ENCODE assay signal across 17 cellular contexts in genomic region chr6:3016473-3017280, GRCh38. TPM values are rescaled to one million over a fixed set of nuclear protein-coding genes. Genes with fewer than 3 reads are reported as not detected.
DNase-seq lines count a peak whose midpoint lies in the region; ATAC-seq, FAIRE-seq and TF ChIP-seq lines count a peak whose summit lies in the region.
"Had no signal": no experiment of that assay in that cellular context is flagged by ENCODE, and none has a peak within 500 bp of the region (broad histone marks: within the 10 kb centered on the region; RNA-seq: fewer than 3 reads in every experiment).

No MANE protein-coding gene starts in this region.

- H4K20me1 ChIP-seq in HepG2 (ENCODE audit: insufficient read depth, low read length) (no peaks in the 10 kb centered on the region), K562 (replicated peaks; ENCODE audit: control insufficient read depth, insufficient read depth, low read length) (no peaks in the 10 kb centered on the region)
- H4K20me1 ChIP-seq: BLaER1 treated with 17β-estradiol and CSF1 and Interleukin-3, amounts not matched to agents 10 nM and 100 nM had no signal

- TF ChIP-seq POLR2A in HepG2 (IDR thresholded peaks at IDR 0.05; ENCODE audit: insufficient read depth in 1 of 2, low read depth in 2 of 2, low read length in 2 of 2) (no peak), right lobe of liver (IDR thresholded peaks at IDR 0.05) (no peak), K562 (conservative IDR thresholded peaks at IDR 0.05) (no peak)

- H3K27me3 ChIP-seq in HepG2 (ENCODE audit: control insufficient read depth in 1 of 2, insufficient read depth in 2 of 2, low read length in 2 of 2) (no peaks in the 10 kb centered on the region), right lobe of liver (no peaks in the 10 kb centered on the region), K562 (ENCODE audit: control insufficient read depth in 2 of 2, insufficient read depth in 2 of 2, low read length in 2 of 2) (no peaks in the 10 kb centered on the region), HAP-1 (ENCODE audit: low read depth) (no peaks in the 10 kb centered on the region)
- H3K27me3 ChIP-seq: BLaER1 treated with 17β-estradiol and CSF1 and Interleukin-3, amounts not matched to agents 10 nM and 100 nM had no signal

- peaks cover 13% of the 10 kb centered on the region for H3K4me1 ChIP-seq in HepG2 (ENCODE audit: insufficient read depth, low read length)
- peaks cover 0 to under 1% (median 0%) of the 10 kb centered on the region in 4 donors for H3K4me1 ChIP-seq in right lobe of liver
- peaks cover 2 to 5% of the 10 kb centered on the region in 2 experiments; a peak in 3 of 5 replicates for H3K4me1 ChIP-seq in K562 (replicated peaks in 1 of 2; ENCODE audit: control insufficient read depth in 2 of 2, insufficient read depth in 2 of 2, low read length in 2 of 2)
- no peaks in the 10 kb centered on the region for H3K4me1 ChIP-seq in HAP-1

- BruUV-seq in HepG2 (replicated peaks; lab: Mats Ljungman, UMichigan): no TSS peak
- no TSS peak for BruUV-seq in K562 (replicated peaks; lab: Mats Ljungman, UMichigan)

- peaks cover 13% of the 10 kb centered on the region for H3K4me1 Mint-ChIP-seq in osteocyte (ENCODE audit: unreplicated experiment)
- H3K4me1 Mint-ChIP-seq in activated CD4-positive, alpha-beta memory T cell treated with anti-CD3 and anti-CD28 coated beads, Interleukin-2, amount 10 ng/mL, durations not matched to agents 7 days and 5 days: peaks cover 41% of the 10 kb centered on the region
- H3K4me1 Mint-ChIP-seq: B cell had no signal

- CTCF ChIA-PET in HepG2 (lab: Yijun Ruan, JAX; ENCODE audit: low intra/inter-chr PET ratio, low total read pairs): no interaction called here
- CTCF ChIA-PET in K562 (lab: Yijun Ruan, JAX; ENCODE audit: low intra/inter-chr PET ratio): no interaction called here
- CTCF ChIA-PET in activated CD4-positive, alpha-beta memory T cell treated with anti-CD3 and anti-CD28 coated beads, Interleukin-2, amount 10 ng/mL, durations not matched to agents 7 days and 5 days (lab: Charles Lee): interaction anchor here (1.3 to 2.1 kb wide), 3 partner anchors 9 to 15 kb away, joined by 4 to 6 read pairs (median 5); no protein-coding TSS in a partner anchor

- H3K27ac ChIP-seq in HepG2 (ENCODE audit: extremely low read length, insufficient read depth, low read length) (no peak overlapping the region), right lobe of liver (no peak overlapping the region), K562 (ENCODE audit: extremely low read depth, low read depth, low read length) (no peak overlapping the region)
- H3K27ac ChIP-seq: BLaER1 treated with 17β-estradiol and CSF1 and Interleukin-3, amounts not matched to agents 10 nM and 100 nM; GM23248 had no signal

- ATAC-seq in HepG2 (no peak), right lobe of liver (no peak), K562 (peak; percentile 5; the same call in 1 of the 3 replicates)
- ATAC-seq: CD8-positive, alpha-beta T cell; HCT116 had no signal

- H2AFZ ChIP-seq in HepG2 (ENCODE audit: low read length) (no peak overlapping the region), K562 (ENCODE audit: low read depth, low read length) (no peak overlapping the region)
- H2AFZ ChIP-seq: GM23248 had no signal

- DNase-seq in HepG2 (ENCODE audit: low spot score) (no peak), right lobe of liver (no peak), K562 (ENCODE audit: extremely low read depth in 1 of 4, low spot score in 3 of 4) (no peak), osteocyte (ENCODE audit: extremely low spot score, unreplicated experiment) (peak; percentile 42), DMS114 treated with DMSO at 0.1 percent for 48 hours (lab: John Stamatoyannopoulos, UW; ENCODE audit: unreplicated experiment) (no peak), HAP-1 (ENCODE audit: low spot score in 2 of 2) (no peak)
- no peak for DNase-seq in activated CD4-positive, alpha-beta memory T cell treated with anti-CD3 and anti-CD28 coated beads, Interleukin-2, amount 10 ng/mL, durations not matched to agents 7 days and 5 days
- DNase-seq: Calu3; CD8-positive, alpha-beta T cell; DMS53; GM23248 had no signal

- H3K4me2 ChIP-seq in HepG2 (ENCODE audit: low read depth, low read length) (no peak overlapping the region), K562 (ENCODE audit: insufficient read depth, low read length) (no peak overlapping the region)
- H3K4me2 ChIP-seq: BLaER1 treated with 17β-estradiol and CSF1 and Interleukin-3, amounts not matched to agents 10 nM and 100 nM had no signal

- TF ChIP-seq RAD21 in HepG2 (CRISPR knock-in tag; IDR thresholded peaks at IDR 0.05): no peak
- no peak for TF ChIP-seq RAD21 in K562 (CRISPR knock-in tag; conservative IDR thresholded peaks at IDR 0.05 in 1 of 2, IDR thresholded peaks at IDR 0.05 in 1 of 2)

- TF ChIP-seq CTCF in HepG2 (CRISPR knock-in tag; IDR thresholded peaks at IDR 0.05) (no peak), right lobe of liver (IDR thresholded peaks at IDR 0.05) (no peak), K562 (IDR thresholded peaks at IDR 0.05 in 2 of 3, conservative IDR thresholded peaks at IDR 0.05 in 1 of 3; ENCODE audit: insufficient read depth in 2 of 3, low read depth in 1 of 3, low read length in 3 of 3) (no peak), osteocyte (IDR thresholded peaks at IDR 0.05) (no peak)

- peaks cover 55% of the 10 kb centered on the region for H3K36me3 Mint-ChIP-seq in osteocyte (ENCODE audit: unreplicated experiment)
- H3K36me3 Mint-ChIP-seq in activated CD4-positive, alpha-beta memory T cell treated with anti-CD3 and anti-CD28 coated beads, Interleukin-2, amount 10 ng/mL, durations not matched to agents 7 days and 5 days (ENCODE audit: low read depth): peaks cover 81% of the 10 kb centered on the region

- in situ Hi-C loops in HepG2 (cut with HindIII; ENCODE audit: extremely low pct_ligation_motif_present, low pct_unique_long_range_greater_than_20kb): no loop called here
- in situ Hi-C loops in K562 (cut with MboI): no loop called here
- in situ Hi-C loops in HAP-1 (cut with MboI; ENCODE audit: low sequenced_read_pairs): no loop called here

- H3K4me3 Mint-ChIP-seq in osteocyte (ENCODE audit: unreplicated experiment): no peak overlapping the region
- no peak overlapping the region for H3K4me3 Mint-ChIP-seq in activated CD4-positive, alpha-beta memory T cell treated with anti-CD3 and anti-CD28 coated beads, Interleukin-2, amount 10 ng/mL, durations not matched to agents 7 days and 5 days
- H3K4me3 Mint-ChIP-seq: B cell; CD8-positive, alpha-beta T cell had no signal

- H3K9me3 ChIP-seq in HepG2 (ENCODE audit: low read length) (peaks cover 7% of the 10 kb centered on the region), right lobe of liver (no peaks in the 10 kb centered on the region), K562 (replicated peaks; ENCODE audit: control insufficient read depth, insufficient read depth, low read depth, low read length) (0 out of 2 replicates have a peak, but pooled peaks cover 4% of the 10 kb centered on the region), HAP-1 (no peaks in the 10 kb centered on the region)

- H3K4me3 ChIP-seq in HepG2 (replicated peaks in 1 of 3; ENCODE audit: insufficient read depth in 1 of 3, low read depth in 2 of 3, low read length in 3 of 3): no peak overlapping the region
- no peak overlapping the region for H3K4me3 ChIP-seq in right lobe of liver
- no peak overlapping the region for H3K4me3 ChIP-seq in K562
- no peak overlapping the region for H3K4me3 ChIP-seq in HAP-1
- H3K4me3 ChIP-seq: BLaER1 treated with 17β-estradiol and CSF1 and Interleukin-3, amounts not matched to agents 10 nM and 100 nM; GM23248 had no signal

- H3K36me3 ChIP-seq in HepG2 (replicated peaks in 1 of 2; ENCODE audit: control insufficient read depth in 1 of 2, insufficient read depth in 2 of 2, low read length in 2 of 2) (peaks cover 21 to 63% of the 10 kb centered on the region in 2 experiments), right lobe of liver (peaks cover 0 to 61% (median 15%) of the 10 kb centered on the region in 4 donors), K562 (ENCODE audit: control insufficient read depth, insufficient read depth, low read length) (peaks cover 87% of the 10 kb centered on the region), HAP-1 (replicated peaks) (peaks cover 63% of the 10 kb centered on the region)

- no peak overlapping the region for H3K27ac Mint-ChIP-seq in osteocyte (ENCODE audit: unreplicated experiment)
- no peak overlapping the region for H3K27ac Mint-ChIP-seq in activated CD4-positive, alpha-beta memory T cell treated with anti-CD3 and anti-CD28 coated beads, Interleukin-2, amount 10 ng/mL, durations not matched to agents 7 days and 5 days
- H3K27ac Mint-ChIP-seq: B cell; CD8-positive, alpha-beta T cell had no signal

- H3K9ac ChIP-seq in HepG2 (ENCODE audit: insufficient read depth, low read depth, low read length) (no peak overlapping the region), K562 (ENCODE audit: insufficient read depth in 1 of 2, low read depth in 2 of 2, low read length in 2 of 2) (no peak overlapping the region; a peak in 1 of 4 replicates)
- H3K9ac ChIP-seq: BLaER1 treated with 17β-estradiol and CSF1 and Interleukin-3, amounts not matched to agents 10 nM and 100 nM; GM23248 had no signal

- intact Hi-C loops in HepG2 (cut with micrococcal nuclease; ENCODE audit: unreplicated experiment): no loop called here
- intact Hi-C loops in right lobe of liver (cut with DNase I): no loop called here
- intact Hi-C loops in K562 (cut with micrococcal nuclease): no loop called here

- H3K9me1 ChIP-seq in K562 (ENCODE audit: control insufficient read depth, insufficient read depth, low read length): no peaks in the 10 kb centered on the region

- no peaks in the 10 kb centered on the region for H3K79me2 ChIP-seq in HepG2 (ENCODE audit: insufficient read depth, low read length)
- H3K79me2 ChIP-seq in K562 (ENCODE audit: control insufficient read depth, insufficient read depth, low read length): peaks cover 30% of the 10 kb centered on the region

- H3K9me3 Mint-ChIP-seq in osteocyte (ENCODE audit: unreplicated experiment): peaks cover 20% of the 10 kb centered on the region
- peaks cover 15% of the 10 kb centered on the region for H3K9me3 Mint-ChIP-seq in activated CD4-positive, alpha-beta memory T cell treated with anti-CD3 and anti-CD28 coated beads, Interleukin-2, amount 10 ng/mL, durations not matched to agents 7 days and 5 days

- TF ChIP-seq EP300 in HepG2 (IDR thresholded peaks at IDR 0.05; ENCODE audit: low read depth in 2 of 2, low read length in 2 of 2): no peak
- no peak for TF ChIP-seq EP300 in HepG2 (CRISPR knock-in tag; IDR thresholded peaks at IDR 0.05; ENCODE audit: borderline replicate concordance)
- TF ChIP-seq EP300 in K562 (IDR thresholded peaks at IDR 0.05; ENCODE audit: low read length): no peak

- FAIRE-seq in HepG2 (lab: Jason Lieb, UNC) (no peak), K562 (lab: Jason Lieb, UNC) (no peak)
- FAIRE-seq: G401.6, GM12891, GM19239 had no signal

- POLR2A ChIA-PET in HepG2 (lab: Yijun Ruan, JAX): no interaction called here
- POLR2A ChIA-PET in K562 (lab: Yijun Ruan, JAX): interaction anchor here (0.9 to 3.8 kb wide), 4 partner anchors 9 to 37 kb away, joined by 3 to 39 read pairs (median 13); no protein-coding TSS in a partner anchor
- POLR2A ChIA-PET in activated CD4-positive, alpha-beta memory T cell treated with anti-CD3 and anti-CD28 coated beads, Interleukin-2, amount 10 ng/mL, durations not matched to agents 7 days and 5 days (lab: Charles Lee): interaction anchor here (0.6 to 1.8 kb wide), 4 partner anchors 17 to 47 kb away, joined by 3 to 5 read pairs (median 3); no protein-coding TSS in a partner anchor

- H3K27me3 Mint-ChIP-seq in osteocyte (ENCODE audit: unreplicated experiment): no peaks in the 10 kb centered on the region
- no peaks in the 10 kb centered on the region for H3K27me3 Mint-ChIP-seq in activated CD4-positive, alpha-beta memory T cell treated with anti-CD3 and anti-CD28 coated beads, Interleukin-2, amount 10 ng/mL, durations not matched to agents 7 days and 5 days
- H3K27me3 Mint-ChIP-seq: B cell had no signal

- WGBS in HepG2 (ENCODE audit: low lambda C conversion rate): 96% methylated on average over 17 of the region's 17 CpGs
- 96% methylated on average over 12 of the region's 17 CpGs for WGBS in right lobe of liver (ENCODE audit: insufficient coverage, low coverage, low lambda C conversion rate, missing lambda C conversion rate)
- 90% methylated on average over 17 of the region's 17 CpGs for WGBS in K562 (ENCODE audit: insufficient coverage, low coverage, missing lambda C conversion rate)

RNA-seq across cellular contexts. Expression of gene NQO2, which starts 17.0 kb away (rescaled TPM):
- 56.5 and 63.0 TPM in 2 replicates for total RNA-seq in HepG2 (2016; rRNA removed; fragmentation: Illumina TruSeq; extraction: Trizol)
- 44.8 and 70.6 TPM in 2 replicates for total RNA-seq in HepG2 (2016; cell fraction: cytosol; rRNA removed; fragmentation: Illumina TruSeq; extraction: Trizol; ENCODE audit: low read depth)
- 56.8 and 60.6 TPM in 2 replicates for total RNA-seq in HepG2 (2016; cell fraction: insoluble cytoplasmic fraction; rRNA removed; fragmentation: Illumina TruSeq; extraction: Trizol)
- total RNA-seq in HepG2 (2016; cell fraction: membrane; rRNA removed; fragmentation: Illumina TruSeq; extraction: Trizol): 53.4 and 80.8 TPM in 2 replicates
- total RNA-seq in HepG2 (2016; cell fraction: nucleus; rRNA removed; fragmentation: Illumina TruSeq; extraction: Trizol): 34.2 and 36.9 TPM in 2 replicates
- polyA plus RNA-seq in HepG2 (2011; rRNA removed): 27.4 and 32.2 TPM in 2 replicates
- 29.5 and 31.9 TPM in 2 replicates for polyA plus RNA-seq in HepG2 (2011; cell fraction: cytosol; rRNA removed)
- 30.7 and 34.4 TPM in 2 replicates for polyA plus RNA-seq in HepG2 (2011; cell fraction: nucleus; rRNA removed)
- polyA plus RNA-seq in HepG2 (2012): 15.7 and 17.8 TPM in 2 replicates
- polyA plus RNA-seq in HepG2 (2016; cell fraction: cytosol; fragmentation: Illumina TruSeq; extraction: Trizol; ENCODE audit: low read depth): 48.7 and 84.9 TPM in 2 replicates
- 61.8 and 64.6 TPM in 2 replicates for polyA plus RNA-seq in HepG2 (2016; cell fraction: insoluble cytoplasmic fraction; fragmentation: Illumina TruSeq; extraction: Trizol; ENCODE audit: low read depth)
- 49.3 and 82.9 TPM in 2 replicates for polyA plus RNA-seq in HepG2 (2016; cell fraction: membrane; fragmentation: Illumina TruSeq; extraction: Trizol; ENCODE audit: low read depth)
- polyA plus RNA-seq in HepG2 (2016; cell fraction: nucleus; fragmentation: Illumina TruSeq; extraction: Trizol; ENCODE audit: insufficient read depth, low read depth): 65.1 and 69.0 TPM in 2 replicates
- 15.8 and 89.9 TPM in 2 replicates for polyA minus RNA-seq in HepG2 (2011; rRNA and poly(A)+ RNA removed; ENCODE audit: low replicate concordance)
- polyA minus RNA-seq in HepG2 (2011; cell fraction: cytosol; rRNA and poly(A)+ RNA removed): 9.1 and 15.4 TPM in 2 replicates
- polyA minus RNA-seq in HepG2 (2011; cell fraction: nucleus; rRNA and poly(A)+ RNA removed): 17.7 and 19.6 TPM in 2 replicates
- 10 to 100 TPM; 44.5 to 74.2 (median 67.3) TPM for total RNA-seq in right lobe of liver
- 88.6 and 124 TPM in 2 replicates for total RNA-seq in K562 (2011; cell fraction: chromatin; rRNA removed; ENCODE audit: low replicate concordance)
- 76.6 and 81.5 TPM in 2 replicates for total RNA-seq in K562 (2011; cell fraction: nucleolus; rRNA removed)
- total RNA-seq in K562 (2011; cell fraction: nucleoplasm; rRNA removed): 59.8 and 71.4 TPM in 2 replicates
- total RNA-seq in K562 (2014; rRNA removed): 101 and 110 TPM in 2 replicates
- 106 and 108 TPM in 2 replicates for total RNA-seq in K562 (2014; rRNA removed; fragmentation: Illumina TruSeq; extraction: Trizol)
- 116 TPM in 2 replicates for total RNA-seq in K562 (2015; rRNA removed; fragmentation: Illumina TruSeq; extraction: Trizol)
- 136 and 139 TPM in 2 replicates for total RNA-seq in K562 (2021)
- polyA plus RNA-seq in K562 (2011; rRNA removed): 187 and 214 TPM in 2 replicates
- 201 and 211 TPM in 2 replicates for polyA plus RNA-seq in K562 (2011; cell fraction: cytosol; rRNA removed)
- polyA plus RNA-seq in K562 (2011; cell fraction: nucleus; rRNA removed): 136 and 150 TPM in 2 replicates
- polyA plus RNA-seq in K562 (2012): 121 and 287 TPM in 2 replicates
- polyA plus RNA-seq in K562 (2014; fragmentation: Illumina TruSeq; extraction: Trizol): 113 and 118 TPM in 2 replicates
- polyA plus RNA-seq in K562 (2014; fragmentation: Nextera tagmentation; extraction: Ambion mirVana): 10 to 100 TPM; 54.6 to 70.1 TPM
- polyA plus RNA-seq in K562 (2014; rRNA removed): 145 and 149 TPM in 2 replicates
- polyA minus RNA-seq in K562 (2011; rRNA and poly(A)+ RNA removed): 136 and 185 TPM in 2 replicates
- polyA minus RNA-seq in K562 (2011; cell fraction: cytosol; rRNA and poly(A)+ RNA removed): 67.3 and 100 TPM in 2 replicates
- polyA minus RNA-seq in K562 (2011; cell fraction: nucleus; rRNA and poly(A)+ RNA removed): 20.6 and 27.7 TPM in 2 replicates
- total RNA-seq in osteocyte: 35.5 and 40.1 TPM in 2 replicates
- 10 to 100 TPM; 37.7 to 38.4 TPM for total RNA-seq in activated CD4-positive, alpha-beta memory T cell treated with anti-CD3 and anti-CD28 coated beads, Interleukin-2, amount 10 ng/mL, durations not matched to agents 7 days and 5 days

RNA-seq across cellular contexts. Expression of gene SERPINB6, which starts 45.3 kb away (rescaled TPM):
- total RNA-seq in HepG2 (2016; rRNA removed; fragmentation: Illumina TruSeq; extraction: Trizol) (38.2 and 44.8 TPM in 2 replicates), right lobe of liver (10 to 100 TPM; 27.0 to 48.5 (median 38.7) TPM), K562 (2014; rRNA removed) (86.6 and 92.4 TPM in 2 replicates), K562 (2014; rRNA removed; fragmentation: Illumina TruSeq; extraction: Trizol) (111 and 114 TPM in 2 replicates), K562 (2015; rRNA removed; fragmentation: Illumina TruSeq; extraction: Trizol) (100 and 113 TPM in 2 replicates), K562 (2021) (124 and 126 TPM in 2 replicates), osteocyte (90.2 and 93.1 TPM in 2 replicates)
- 16.6 and 17.4 TPM in 2 replicates for total RNA-seq in HepG2 (2016; cell fraction: cytosol; rRNA removed; fragmentation: Illumina TruSeq; extraction: Trizol; ENCODE audit: low read depth)
- total RNA-seq in HepG2 (2016; cell fraction: insoluble cytoplasmic fraction; rRNA removed; fragmentation: Illumina TruSeq; extraction: Trizol): 38.2 and 41.7 TPM in 2 replicates
- 24.5 and 25.6 TPM in 2 replicates for total RNA-seq in HepG2 (2016; cell fraction: membrane; rRNA removed; fragmentation: Illumina TruSeq; extraction: Trizol)
- total RNA-seq in HepG2 (2016; cell fraction: nucleus; rRNA removed; fragmentation: Illumina TruSeq; extraction: Trizol): 23.7 and 24.1 TPM in 2 replicates
- polyA plus RNA-seq in HepG2 (2011; rRNA removed) (61.3 and 63.6 TPM in 2 replicates), K562 (2011; rRNA removed) (151 and 210 TPM in 2 replicates), K562 (2014; fragmentation: Illumina TruSeq; extraction: Trizol) (162 and 176 TPM in 2 replicates), K562 (2014; fragmentation: Nextera tagmentation; extraction: Ambion mirVana) (100 to 1,000 TPM; 143 to 211 TPM), K562 (2014; rRNA removed) (145 and 159 TPM in 2 replicates)
- polyA plus RNA-seq in HepG2 (2011; cell fraction: cytosol; rRNA removed): 64.8 and 79.1 TPM in 2 replicates
- 72.8 and 85.1 TPM in 2 replicates for polyA plus RNA-seq in HepG2 (2011; cell fraction: nucleus; rRNA removed)
- polyA plus RNA-seq in HepG2 (2012): 43.2 and 44.3 TPM in 2 replicates
- 22.2 and 23.2 TPM in 2 replicates for polyA plus RNA-seq in HepG2 (2016; cell fraction: cytosol; fragmentation: Illumina TruSeq; extraction: Trizol; ENCODE audit: low read depth)
- 57.5 and 58.5 TPM in 2 replicates for polyA plus RNA-seq in HepG2 (2016; cell fraction: insoluble cytoplasmic fraction; fragmentation: Illumina TruSeq; extraction: Trizol; ENCODE audit: low read depth)
- 27.2 and 27.5 TPM in 2 replicates for polyA plus RNA-seq in HepG2 (2016; cell fraction: membrane; fragmentation: Illumina TruSeq; extraction: Trizol; ENCODE audit: low read depth)
- polyA plus RNA-seq in HepG2 (2016; cell fraction: nucleus; fragmentation: Illumina TruSeq; extraction: Trizol; ENCODE audit: insufficient read depth, low read depth): 53.5 and 56.5 TPM in 2 replicates
- polyA minus RNA-seq in HepG2 (2011; rRNA and poly(A)+ RNA removed; ENCODE audit: low replicate concordance): 58.5 and 190 TPM in 2 replicates
- polyA minus RNA-seq in HepG2 (2011; cell fraction: cytosol; rRNA and poly(A)+ RNA removed): 36.4 and 38.5 TPM in 2 replicates
- polyA minus RNA-seq in HepG2 (2011; cell fraction: nucleus; rRNA and poly(A)+ RNA removed): 45.4 and 45.6 TPM in 2 replicates
- total RNA-seq in K562 (2011; cell fraction: chromatin; rRNA removed; ENCODE audit: low replicate concordance): 141 and 220 TPM in 2 replicates
- 93.6 and 93.8 TPM in 2 replicates for total RNA-seq in K562 (2011; cell fraction: nucleolus; rRNA removed)
- total RNA-seq in K562 (2011; cell fraction: nucleoplasm; rRNA removed): 147 and 201 TPM in 2 replicates
- polyA plus RNA-seq in K562 (2011; cell fraction: cytosol; rRNA removed): 171 and 185 TPM in 2 replicates
- 130 and 168 TPM in 2 replicates for polyA plus RNA-seq in K562 (2011; cell fraction: nucleus; rRNA removed)
- polyA plus RNA-seq in K562 (2012): 133 and 231 TPM in 2 replicates
- polyA minus RNA-seq in K562 (2011; rRNA and poly(A)+ RNA removed): 135 and 183 TPM in 2 replicates
- polyA minus RNA-seq in K562 (2011; cell fraction: cytosol; rRNA and poly(A)+ RNA removed): 64.3 and 74.2 TPM in 2 replicates
- 60.0 and 62.5 TPM in 2 replicates for polyA minus RNA-seq in K562 (2011; cell fraction: nucleus; rRNA and poly(A)+ RNA removed)
- 10 to 100 TPM; 19.8 to 20.1 TPM for total RNA-seq in activated CD4-positive, alpha-beta memory T cell treated with anti-CD3 and anti-CD28 coated beads, Interleukin-2, amount 10 ng/mL, durations not matched to agents 7 days and 5 days

RNA-seq across cellular contexts. Expression of gene RIPK1, which starts 51.6 kb away (rescaled TPM):
- total RNA-seq in HepG2 (2016; rRNA removed; fragmentation: Illumina TruSeq; extraction: Trizol) (10.3 and 15.0 TPM in 2 replicates), right lobe of liver (10 to 100 TPM; 13.9 to 17.6 (median 16.6) TPM), K562 (2014; rRNA removed) (14.4 and 15.8 TPM in 2 replicates), K562 (2014; rRNA removed; fragmentation: Illumina TruSeq; extraction: Trizol) (17.7 and 19.6 TPM in 2 replicates), K562 (2015; rRNA removed; fragmentation: Illumina TruSeq; extraction: Trizol) (20.9 and 23.2 TPM in 2 replicates), K562 (2021) (17.2 and 19.4 TPM in 2 replicates), osteocyte (28.1 and 31.6 TPM in 2 replicates)
- 4.5 and 4.9 TPM in 2 replicates for total RNA-seq in HepG2 (2016; cell fraction: cytosol; rRNA removed; fragmentation: Illumina TruSeq; extraction: Trizol; ENCODE audit: low read depth)
- 10.6 and 13.6 TPM in 2 replicates for total RNA-seq in HepG2 (2016; cell fraction: insoluble cytoplasmic fraction; rRNA removed; fragmentation: Illumina TruSeq; extraction: Trizol)
- total RNA-seq in HepG2 (2016; cell fraction: membrane; rRNA removed; fragmentation: Illumina TruSeq; extraction: Trizol): 5.4 and 6.4 TPM in 2 replicates
- total RNA-seq in HepG2 (2016; cell fraction: nucleus; rRNA removed; fragmentation: Illumina TruSeq; extraction: Trizol): 7.4 and 9.7 TPM in 2 replicates
- polyA plus RNA-seq in HepG2 (2011; rRNA removed) (9.0 and 10.7 TPM in 2 replicates), K562 (2011; rRNA removed) (15.9 and 23.2 TPM in 2 replicates), K562 (2014; fragmentation: Illumina TruSeq; extraction: Trizol) (21.7 and 24.9 TPM in 2 replicates), K562 (2014; fragmentation: Nextera tagmentation; extraction: Ambion mirVana) (1 to 10 TPM; 3.8 to 4.5 TPM), K562 (2014; rRNA removed) (14.5 and 16.9 TPM in 2 replicates)
- 6.2 and 9.2 TPM in 2 replicates for polyA plus RNA-seq in HepG2 (2011; cell fraction: cytosol; rRNA removed)
- polyA plus RNA-seq in HepG2 (2011; cell fraction: nucleus; rRNA removed): 9.5 and 13.1 TPM in 2 replicates
- 7.6 and 10.8 TPM in 2 replicates for polyA plus RNA-seq in HepG2 (2012)
- polyA plus RNA-seq in HepG2 (2016; cell fraction: cytosol; fragmentation: Illumina TruSeq; extraction: Trizol; ENCODE audit: low read depth): 0.89 and 0.95 TPM in 2 replicates
- 11.8 and 12.1 TPM in 2 replicates for polyA plus RNA-seq in HepG2 (2016; cell fraction: insoluble cytoplasmic fraction; fragmentation: Illumina TruSeq; extraction: Trizol; ENCODE audit: low read depth)
- polyA plus RNA-seq in HepG2 (2016; cell fraction: membrane; fragmentation: Illumina TruSeq; extraction: Trizol; ENCODE audit: low read depth): 2.3 and 2.7 TPM in 2 replicates
- 19.4 and 21.2 TPM in 2 replicates for polyA plus RNA-seq in HepG2 (2016; cell fraction: nucleus; fragmentation: Illumina TruSeq; extraction: Trizol; ENCODE audit: insufficient read depth, low read depth)
- 5.4 and 9.3 TPM in 2 replicates for polyA minus RNA-seq in HepG2 (2011; rRNA and poly(A)+ RNA removed; ENCODE audit: low replicate concordance)
- 5.8 and 8.9 TPM in 2 replicates for polyA minus RNA-seq in HepG2 (2011; cell fraction: cytosol; rRNA and poly(A)+ RNA removed)
- polyA minus RNA-seq in HepG2 (2011; cell fraction: nucleus; rRNA and poly(A)+ RNA removed): 8.9 and 13.7 TPM in 2 replicates
- total RNA-seq in K562 (2011; cell fraction: chromatin; rRNA removed; ENCODE audit: low replicate concordance): 21.4 and 26.8 TPM in 2 replicates
- 10.3 and 11.1 TPM in 2 replicates for total RNA-seq in K562 (2011; cell fraction: nucleolus; rRNA removed)
- 12.0 and 12.4 TPM in 2 replicates for total RNA-seq in K562 (2011; cell fraction: nucleoplasm; rRNA removed)
- polyA plus RNA-seq in K562 (2011; cell fraction: cytosol; rRNA removed): 11.5 and 12.3 TPM in 2 replicates
- polyA plus RNA-seq in K562 (2011; cell fraction: nucleus; rRNA removed): 11.6 and 14.1 TPM in 2 replicates
- 17.4 and 19.0 TPM in 2 replicates for polyA plus RNA-seq in K562 (2012)
- 29.0 and 42.9 TPM in 2 replicates for polyA minus RNA-seq in K562 (2011; rRNA and poly(A)+ RNA removed)
- 10.7 and 18.6 TPM in 2 replicates for polyA minus RNA-seq in K562 (2011; cell fraction: cytosol; rRNA and poly(A)+ RNA removed)
- polyA minus RNA-seq in K562 (2011; cell fraction: nucleus; rRNA and poly(A)+ RNA removed): 4.7 and 6.1 TPM in 2 replicates
- total RNA-seq in activated CD4-positive, alpha-beta memory T cell treated with anti-CD3 and anti-CD28 coated beads, Interleukin-2, amount 10 ng/mL, durations not matched to agents 7 days and 5 days: 10 to 100 TPM; 33.1 to 33.3 TPM

Comparison
In these comparisons a context has a peak if more than half of its experiments do, and no peak if none do; other contexts are left out.
1. Of the 241 proteins assayed by ChIP-seq in both HepG2 and K562: peak only in HepG2: none; only in K562: POLR2AphosphoS2, RBFOX2 and RFX1; in both: ZBTB33; in neither: 237.